ENCODE assay signal across 8 cellular contexts in the genomic region with DNA sequence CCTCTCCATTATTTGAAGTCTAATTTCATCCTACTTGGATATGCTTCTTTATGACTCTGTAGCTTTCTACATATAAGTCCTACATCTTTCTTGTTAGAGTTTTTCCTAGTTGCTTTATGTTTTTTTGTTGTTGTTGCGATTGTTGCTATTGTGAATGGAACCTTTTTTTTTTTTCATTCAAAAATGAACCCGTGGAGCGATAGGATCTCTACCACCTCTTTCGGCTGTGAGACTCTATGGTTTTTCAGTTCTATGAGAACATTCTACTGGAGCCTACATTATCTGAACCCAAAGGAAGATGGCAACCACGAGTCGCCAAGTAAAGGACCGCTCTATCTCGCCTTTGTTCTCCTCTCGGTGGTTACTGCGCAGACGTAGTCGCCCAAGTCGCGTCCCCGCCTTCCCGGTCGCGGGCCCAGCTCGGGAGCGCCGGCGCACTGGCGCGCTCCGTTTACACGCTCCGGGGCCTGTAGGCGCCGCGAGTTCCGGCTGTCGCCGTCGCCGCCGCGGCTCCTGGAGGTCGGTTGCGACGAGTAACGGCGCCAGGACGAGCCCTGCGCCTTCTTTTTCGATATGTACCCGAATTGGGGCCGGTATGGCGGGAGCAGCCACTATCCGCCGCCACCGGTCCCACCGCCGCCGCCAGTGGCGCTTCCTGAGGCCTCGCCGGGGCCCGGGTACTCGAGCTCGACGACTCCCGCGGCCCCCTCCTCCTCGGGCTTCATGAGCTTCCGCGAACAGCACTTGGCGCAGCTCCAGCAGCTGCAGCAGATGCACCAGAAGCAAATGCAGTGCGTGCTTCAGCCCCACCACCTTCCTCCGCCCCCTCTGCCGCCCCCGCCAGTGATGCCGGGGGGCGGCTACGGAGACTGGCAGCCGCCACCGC. TPM values are rescaled to one million over a fixed set of nuclear protein-coding genes. Genes with fewer than 3 reads are reported as not detected.
DNase-seq lines count a peak whose midpoint lies in the region; ATAC-seq and TF ChIP-seq lines count a peak whose summit lies in the region.

A gene with protein sequence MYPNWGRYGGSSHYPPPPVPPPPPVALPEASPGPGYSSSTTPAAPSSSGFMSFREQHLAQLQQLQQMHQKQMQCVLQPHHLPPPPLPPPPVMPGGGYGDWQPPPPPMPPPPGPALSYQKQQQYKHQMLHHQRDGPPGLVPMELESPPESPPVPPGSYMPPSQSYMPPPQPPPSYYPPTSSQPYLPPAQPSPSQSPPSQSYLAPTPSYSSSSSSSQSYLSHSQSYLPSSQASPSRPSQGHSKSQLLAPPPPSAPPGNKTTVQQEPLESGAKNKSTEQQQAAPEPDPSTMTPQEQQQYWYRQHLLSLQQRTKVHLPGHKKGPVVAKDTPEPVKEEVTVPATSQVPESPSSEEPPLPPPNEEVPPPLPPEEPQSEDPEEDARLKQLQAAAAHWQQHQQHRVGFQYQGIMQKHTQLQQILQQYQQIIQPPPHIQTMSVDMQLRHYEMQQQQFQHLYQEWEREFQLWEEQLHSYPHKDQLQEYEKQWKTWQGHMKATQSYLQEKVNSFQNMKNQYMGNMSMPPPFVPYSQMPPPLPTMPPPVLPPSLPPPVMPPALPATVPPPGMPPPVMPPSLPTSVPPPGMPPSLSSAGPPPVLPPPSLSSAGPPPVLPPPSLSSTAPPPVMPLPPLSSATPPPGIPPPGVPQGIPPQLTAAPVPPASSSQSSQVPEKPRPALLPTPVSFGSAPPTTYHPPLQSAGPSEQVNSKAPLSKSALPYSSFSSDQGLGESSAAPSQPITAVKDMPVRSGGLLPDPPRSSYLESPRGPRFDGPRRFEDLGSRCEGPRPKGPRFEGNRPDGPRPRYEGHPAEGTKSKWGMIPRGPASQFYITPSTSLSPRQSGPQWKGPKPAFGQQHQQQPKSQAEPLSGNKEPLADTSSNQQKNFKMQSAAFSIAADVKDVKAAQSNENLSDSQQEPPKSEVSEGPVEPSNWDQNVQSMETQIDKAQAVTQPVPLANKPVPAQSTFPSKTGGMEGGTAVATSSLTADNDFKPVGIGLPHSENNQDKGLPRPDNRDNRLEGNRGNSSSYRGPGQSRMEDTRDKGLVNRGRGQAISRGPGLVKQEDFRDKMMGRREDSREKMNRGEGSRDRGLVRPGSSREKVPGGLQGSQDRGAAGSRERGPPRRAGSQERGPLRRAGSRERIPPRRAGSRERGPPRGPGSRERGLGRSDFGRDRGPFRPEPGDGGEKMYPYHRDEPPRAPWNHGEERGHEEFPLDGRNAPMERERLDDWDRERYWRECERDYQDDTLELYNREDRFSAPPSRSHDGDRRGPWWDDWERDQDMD (N-terminal part only) (plus strand): TSS at position 400 of the 886 bp plus-strand sequence. CDS start 174 bp downstream, at position 574.

- H2AFZ ChIP-seq in trophoblast cell (ENCODE audit: insufficient read depth, low read length, poor library complexity) = peak within 1 kb of the TSS; percentile 97

- H3K9ac ChIP-seq in adipocyte (ENCODE audit: low read length) (peak within 1 kb of the TSS; percentile 98), trophoblast cell (ENCODE audit: low read length) (peak within 1 kb of the TSS; percentile 85)

- H3K36me3 Mint-ChIP-seq in type B pancreatic cell = peaks cover 19% of the 10 kb centered on the region

- peaks cover 8% of the 10 kb centered on the region for H3K27me3 Mint-ChIP-seq in type B pancreatic cell

- H3K4me3 ChIP-seq in adipocyte (ENCODE audit: low read length) (peak within 1 kb of the TSS; percentile 94), cardiac muscle cell (peak within 1 kb of the TSS; percentile 76), trophoblast cell (ENCODE audit: low read depth, low read length) (peak within 1 kb of the TSS; percentile 90)

- no peaks in the 10 kb centered on the region for H3K27me3 ChIP-seq in adipocyte (replicated peaks; ENCODE audit: control insufficient read depth, insufficient read depth, low read length)
- H3K27me3 ChIP-seq in cardiac muscle cell = peaks cover 13% of the 10 kb centered on the region
- H3K27me3 ChIP-seq in trophoblast cell (ENCODE audit: insufficient read depth, low read length) = no peaks in the 10 kb centered on the region

- ATAC-seq in HG02759 (IDR thresholded peaks at IDR 0.05; ENCODE audit: unreplicated experiment) = peak; percentile 96

- H2BK12ac ChIP-seq in trophoblast cell (ENCODE audit: low read length) = no peak within 1 kb of the TSS

- H3K27ac ChIP-seq in cardiac muscle cell (peak within 1 kb of the TSS; percentile 97), trophoblast cell (ENCODE audit: low read depth, low read length) (peak within 1 kb of the TSS; percentile 63)

- no peaks in the 10 kb centered on the region for H3K9me3 Mint-ChIP-seq in type B pancreatic cell

- TF ChIP-seq CTCF in GM12872 (IDR thresholded peaks at IDR 0.05; ENCODE audit: insufficient read depth, low read depth, low read length) (peak; percentile 65), cardiac muscle cell (IDR thresholded peaks at IDR 0.05; ENCODE audit: low read depth, low read length) (peak; percentile 46), type B pancreatic cell (conservative IDR thresholded peaks at IDR 0.05) (peak; percentile 66)

- H4K91ac ChIP-seq in trophoblast cell (ENCODE audit: low read depth, low read length) = peak within 1 kb of the TSS; percentile 87

- H3K79me2 ChIP-seq in trophoblast cell (ENCODE audit: control insufficient read depth, insufficient read depth, low read length, poor library complexity) = peaks cover 9% of the 10 kb centered on the region

- peak within 1 kb of the TSS; percentile 8 for H3K4ac ChIP-seq in trophoblast cell (ENCODE audit: low read depth, low read length)

- peak within 1 kb of the TSS; percentile 90 for H3K18ac ChIP-seq in trophoblast cell (ENCODE audit: low read length)

- H3K36me3 ChIP-seq in adipocyte (ENCODE audit: control insufficient read depth, insufficient read depth, low read length, severe bottlenecking) (no peaks in the 10 kb centered on the region), cardiac muscle cell (no peaks in the 10 kb centered on the region), trophoblast cell (ENCODE audit: control insufficient read depth in 1 of 2, insufficient read depth in 2 of 2, low read length in 2 of 2) (no peaks in the 10 kb centered on the region)

- peak within 1 kb of the TSS; percentile 91 for H3K27ac Mint-ChIP-seq in type B pancreatic cell

- H2BK120ac ChIP-seq in trophoblast cell (ENCODE audit: insufficient read depth, low read length, poor library complexity) = peak within 1 kb of the TSS; percentile 30

- H2AK5ac ChIP-seq in trophoblast cell (ENCODE audit: low read length) = peak within 1 kb of the TSS; percentile 36

- H2BK5ac ChIP-seq in trophoblast cell (ENCODE audit: low read depth, low read length, poor library complexity) = peak within 1 kb of the TSS; percentile 65

- peaks cover 30% of the 10 kb centered on the region for H3K4me1 ChIP-seq in adipocyte (ENCODE audit: control insufficient read depth, insufficient read depth, low read length)
- H3K4me1 ChIP-seq in cardiac muscle cell (ENCODE audit: low read depth) = peaks cover 31% of the 10 kb centered on the region
- H3K4me1 ChIP-seq in trophoblast cell (ENCODE audit: control insufficient read depth in 1 of 2, insufficient read depth in 2 of 2, low read length in 2 of 2) = no peaks in the 10 kb centered on the region

- H4K12ac ChIP-seq in trophoblast cell (ENCODE audit: low read depth, low read length) = peak within 1 kb of the TSS; percentile 95

- peak; percentile 98 to 99 (median 99) for DNase-seq in NCI-H1417 (lab: John Stamatoyannopoulos, UW)
- DNase-seq in SW480 (ENCODE audit: low spot score) = peak; percentile 99
- DNase-seq in adipocyte (ENCODE audit: low read depth) = peak; percentile 98
- DNase-seq in cardiac muscle cell (ENCODE audit: low read depth in 1 of 2, low spot score in 1 of 2) = peak; percentile 97 to 99
- peak; percentile 93 to 99 for DNase-seq in trophoblast cell
- DNase-seq in type B pancreatic cell (ENCODE audit: extremely low spot score, unreplicated experiment) = peak; percentile 93

- no peak within 1 kb of the TSS for H3K23ac ChIP-seq in trophoblast cell (ENCODE audit: low read length)

- H3K4me1 Mint-ChIP-seq in type B pancreatic cell (ENCODE audit: unreplicated experiment) = peaks cover 36% of the 10 kb centered on the region

- no peaks in the 10 kb centered on the region for H3K9me3 ChIP-seq in adipocyte (ENCODE audit: control insufficient read depth, low read length)
- H3K9me3 ChIP-seq in cardiac muscle cell (ENCODE audit: low read depth) = no peaks in the 10 kb centered on the region
- H3K9me3 ChIP-seq in trophoblast cell (ENCODE audit: insufficient read depth, low read depth, low read length) = no peaks in the 10 kb centered on the region

- no CpG with 5 or more reads among the region's 76 CpGs for WGBS in trophoblast cell (ENCODE audit: extremely low coverage, insufficient coverage, insufficient read length)

- peak within 1 kb of the TSS; percentile 86 for H3K4me2 ChIP-seq in trophoblast cell (ENCODE audit: low read length)

- H3K4me3 Mint-ChIP-seq in type B pancreatic cell = peak within 1 kb of the TSS; percentile 94

- H4K8ac ChIP-seq in trophoblast cell (ENCODE audit: low read depth, low read length) = peak within 1 kb of the TSS; percentile 94

- H3K79me1 ChIP-seq in trophoblast cell (ENCODE audit: low read length) = peaks cover 7% of the 10 kb centered on the region

- peak within 1 kb of the TSS; percentile 91 for H3K14ac ChIP-seq in trophoblast cell (ENCODE audit: low read length)

RNA-seq across cellular contexts. Expression of the gene that starts here (rescaled TPM):
- total RNA-seq in cardiac muscle cell (24.5 and 50.2 TPM in 2 replicates), type B pancreatic cell (ENCODE audit: low replicate concordance) (65.4 and 90.4 TPM in 2 replicates)
- 31.6 and 39.6 TPM in 2 replicates for polyA plus RNA-seq in cardiac muscle cell
- 26.2 and 27.4 TPM in 2 replicates for polyA plus RNA-seq in trophoblast cell (2013)

Comparison
In these comparisons a context has a peak if more than half of its experiments do, and no peak if none do; other contexts are left out.
1. Peak in every context shown above with its lines: DNase-seq, ATAC-seq, H3K4me3 ChIP-seq and H3K27ac ChIP-seq.